Comparison of ENCODE assay signal across 11 cellular contexts in the genomic region with DNA sequence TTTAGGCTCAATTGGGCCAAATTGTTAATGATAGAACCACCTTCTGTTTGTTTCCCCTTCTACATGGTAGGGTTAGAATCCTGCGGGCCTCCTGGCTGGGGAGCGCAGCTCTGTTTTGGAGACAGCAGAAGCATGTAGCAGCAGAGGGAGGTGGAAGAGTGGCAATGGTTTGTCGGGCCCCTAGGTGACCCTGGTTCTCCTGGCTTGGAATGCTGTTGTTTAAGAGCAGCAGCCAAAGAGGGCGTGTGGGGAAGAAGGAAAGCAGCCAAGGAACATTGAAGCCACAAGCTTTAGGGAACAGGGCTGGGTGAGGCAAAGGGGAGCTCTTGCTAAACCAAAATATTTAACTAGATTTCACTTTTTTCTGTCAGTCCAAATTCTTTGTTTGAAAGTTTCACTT.
A peak's percentile ranks its signal among the peaks of the same experiment; 100 is the strongest.
DNase-seq lines count a peak whose midpoint lies in the region; ATAC-seq and TF ChIP-seq lines count a peak whose summit lies in the region.
"Had no signal": no experiment of that assay in that cellular context is flagged by ENCODE, and none has a peak within 500 bp of the region (broad histone marks: within the 10 kb centered on the region; RNA-seq: fewer than 3 reads in every experiment).

No MANE protein-coding gene starts in this region.

- TF ChIP-seq CTCF in body of pancreas (IDR thresholded peaks at IDR 0.05), result no peak
- TF ChIP-seq CTCF in sigmoid colon (IDR thresholded peaks at IDR 0.05), result no peak
- TF ChIP-seq CTCF in osteoblast (IDR thresholded peaks at IDR 0.05; ENCODE audit: extremely low read depth, low read depth, low read length), result no peak

- in situ Hi-C loops in G401 (cut with HindIII; ENCODE audit: low sequenced_read_pairs), result no loop called here

- intact Hi-C loops in body of pancreas (cut with DNase I) (no loop called here), left ventricle myocardium superior (cut with micrococcal nuclease) (no loop called here), sigmoid colon (cut with DNase I) (no loop called here)

- TF ChIP-seq EP300 in sigmoid colon (IDR thresholded peaks at IDR 0.05), result no peak

- peaks cover 8% of the 10 kb centered on the region for H3K4me1 ChIP-seq in body of pancreas
- peaks cover 0 to 52% (median 34%) of the 10 kb centered on the region in 4 donors for H3K4me1 ChIP-seq in sigmoid colon
- H3K4me1 ChIP-seq in osteoblast (ENCODE audit: insufficient read depth, low read length), result no peaks in the 10 kb centered on the region
- H3K4me1 ChIP-seq: BLaER1 had no signal

- ATAC-seq in body of pancreas, result no peak
- ATAC-seq in left ventricle myocardium superior, result peak; percentile 90

- H3K36me3 ChIP-seq in body of pancreas (replicated peaks in 1 of 2; ENCODE audit: insufficient read depth in 1 of 2, low read depth in 2 of 2) (no peaks in the 10 kb centered on the region), sigmoid colon (no peaks in the 10 kb centered on the region), osteoblast (ENCODE audit: insufficient read depth, low read length) (no peaks in the 10 kb centered on the region)
- H3K36me3 ChIP-seq: BLaER1 had no signal

- H3K4me2 ChIP-seq in osteoblast (ENCODE audit: insufficient read depth, low read length), result no peak overlapping the region
- H3K4me2 ChIP-seq: BLaER1 had no signal

- H2AFZ ChIP-seq in osteoblast (ENCODE audit: low read length), result no peak overlapping the region

- H4K20me1 ChIP-seq in osteoblast (ENCODE audit: insufficient read depth, low read length), result no peaks in the 10 kb centered on the region
- H4K20me1 ChIP-seq: BLaER1 had no signal

- H3K4me3 ChIP-seq in body of pancreas, result no peak overlapping the region
- H3K4me3 ChIP-seq in sigmoid colon, result no peak overlapping the region
- no peak overlapping the region for H3K4me3 ChIP-seq in osteoblast (ENCODE audit: insufficient read depth, low read length)
- H3K4me3 ChIP-seq: BLaER1 had no signal

- H3K27me3 ChIP-seq in body of pancreas (no peaks in the 10 kb centered on the region), sigmoid colon (no peaks in the 10 kb centered on the region), osteoblast (ENCODE audit: insufficient read depth, low read length) (no peaks in the 10 kb centered on the region)
- H3K27me3 ChIP-seq: BLaER1 had no signal

- DNase-seq in G401 (ENCODE audit: low spot score), result peak; percentile 4
- peak; percentile 13 to 33 (median 24) for DNase-seq in body of pancreas
- peak; percentile 70 for DNase-seq in left ventricle myocardium superior
- peak; percentile 68 for DNase-seq in sigmoid colon
- no peak for DNase-seq in NCI-H524 (lab: John Stamatoyannopoulos, UW)
- no peak for DNase-seq in NCI-H2107 (lab: John Stamatoyannopoulos, UW)
- DNase-seq in osteoblast (ENCODE audit: insufficient read length, low spot score, missing footprints), result no peak
- DNase-seq in stimulated activated CD8-positive, alpha-beta memory T cell treated with anti-CD3 and anti-CD28 coated beads, Interleukin-4, amount 100 ng/mL, for 48 hours, result no peak
- DNase-seq: NCI-H187; stimulated activated CD4-positive, alpha-beta T cell treated with anti-CD3 and anti-CD28 coated beads, Interleukin-4, amount 100 ng/mL, for 4 hours had no signal

- H3K9me3 ChIP-seq in body of pancreas, result no peaks in the 10 kb centered on the region
- H3K9me3 ChIP-seq in sigmoid colon, result peaks cover 0 to 5% (median 0%) of the 10 kb centered on the region in 4 donors
- no peaks in the 10 kb centered on the region for H3K9me3 ChIP-seq in osteoblast (ENCODE audit: low read depth, low read length)

- H3K79me2 ChIP-seq in osteoblast (ENCODE audit: insufficient read depth, low read length), result no peaks in the 10 kb centered on the region

- TF ChIP-seq POLR2A in body of pancreas (IDR thresholded peaks at IDR 0.05), result no peak
- TF ChIP-seq POLR2A in sigmoid colon (IDR thresholded peaks at IDR 0.05), result no peak

- H3K27ac ChIP-seq in body of pancreas (peak overlapping the region in 1 of 4 donors; percentile 21), sigmoid colon (peak overlapping the region in 3 of 4 donors; percentile 12 to 64 (median 33)), osteoblast (ENCODE audit: low read depth, low read length) (no peak overlapping the region)
- H3K27ac ChIP-seq: BLaER1 had no signal

- WGBS in body of pancreas, 2 donors, result 34 to 36% methylated on average over 4 of the region's 4 CpGs
- 34 to 39% methylated on average over 4 of the region's 4 CpGs for WGBS in sigmoid colon, 2 donors

Comparison
In these comparisons a context has a peak if more than half of its experiments do, and no peak if none do; other contexts are left out.
1. DNase-seq: peak in G401 (single experiment), body of pancreas (4 of 4), left ventricle myocardium superior (single experiment) and sigmoid colon (single experiment); none in NCI-H524 (0 of 2), NCI-H2107 (single experiment), osteoblast (single experiment) and stimulated activated CD8-positive, alpha-beta memory T cell treated with anti-CD3 and anti-CD28 coated beads, Interleukin-4, amount 100 ng/mL, for 48 hours (single experiment).